Comparison of ENCODE assay signal across 12 cellular contexts in the genomic region with DNA sequence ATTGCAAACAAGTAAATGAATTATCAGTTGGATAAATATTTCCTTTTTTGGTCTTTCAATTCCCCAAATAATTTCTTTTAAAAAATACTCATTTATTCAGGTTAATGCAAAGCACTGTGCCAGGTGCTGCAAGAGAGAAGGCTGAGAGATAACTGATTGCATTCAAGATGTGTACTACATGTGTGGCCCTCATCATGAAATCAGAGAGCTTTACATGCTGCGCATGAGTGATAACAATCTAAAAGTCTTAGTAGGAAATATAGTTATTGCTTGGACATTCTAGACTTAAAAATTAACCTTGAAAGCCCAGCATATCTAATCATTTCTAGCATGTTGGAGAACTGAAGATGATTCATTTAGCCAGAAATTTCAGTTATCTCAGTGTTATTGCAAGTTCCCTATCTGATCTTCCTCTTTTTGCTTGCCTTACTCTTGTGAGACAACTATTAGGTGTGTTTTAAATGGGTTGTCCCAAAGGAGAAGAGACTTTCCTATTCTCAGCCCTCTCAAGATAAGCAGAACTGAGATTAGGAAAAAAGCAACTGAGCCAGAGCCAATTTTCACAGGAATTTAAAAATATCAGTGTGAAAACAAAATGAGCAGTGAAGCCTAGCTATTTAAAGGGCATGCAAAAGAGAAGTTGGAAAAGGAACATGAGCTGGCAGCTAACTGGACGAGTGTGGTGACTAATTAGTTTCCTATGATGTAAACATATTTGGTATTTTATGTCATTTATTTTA.
A peak's percentile ranks its signal among the peaks of the same experiment; 100 is the strongest.
DNase-seq lines count a peak whose midpoint lies in the region; ATAC-seq, FAIRE-seq and TF ChIP-seq lines count a peak whose summit lies in the region.
"Had no signal": no experiment of that assay in that cellular context is flagged by ENCODE, and none has a peak within 500 bp of the region (broad histone marks: within the 10 kb centered on the region; RNA-seq: fewer than 3 reads in every experiment).

No MANE protein-coding gene starts in this region.

- in situ Hi-C loops in KBM-7 (cut with MboI; ENCODE audit: low pct_unique_long_range_greater_than_20kb, low sequenced_read_pairs): no loop called here

- H3K4me3 ChIP-seq in AG10803 (ENCODE audit: low read length): no peak overlapping the region
- peak overlapping the region in 1 of 3 experiments; percentile 30 for H3K4me3 ChIP-seq in keratinocyte (ENCODE audit: control insufficient read depth in 2 of 3, extremely low read depth in 1 of 3, insufficient read depth in 2 of 3, low read depth in 1 of 3, low read length in 3 of 3)
- no peak overlapping the region for H3K4me3 ChIP-seq in Peyer's patch
- H3K4me3 ChIP-seq: skin epidermis had no signal

- H3K27me3 ChIP-seq in keratinocyte (ENCODE audit: control insufficient read depth, extremely low read depth, insufficient read depth, low read length): no peaks in the 10 kb centered on the region
- H3K27me3 ChIP-seq in Peyer's patch: no peaks in the 10 kb centered on the region

- no peak overlapping the region for H3K27ac ChIP-seq in keratinocyte (ENCODE audit: control insufficient read depth, insufficient read depth, low read length)
- no peak overlapping the region for H3K27ac ChIP-seq in Peyer's patch
- H3K27ac ChIP-seq: VCaP had no signal

- dilution Hi-C loops in keratinocyte (cut with MboI; ENCODE audit: extremely low pct_ligation_motif_present, low sequenced_read_pairs): no loop called here

- H3K9me3 ChIP-seq in keratinocyte (ENCODE audit: control insufficient read depth, low read depth, low read length) (no peaks in the 10 kb centered on the region), Peyer's patch (no peaks in the 10 kb centered on the region)

- no peaks in the 10 kb centered on the region for H3K36me3 ChIP-seq in keratinocyte (ENCODE audit: control insufficient read depth in 2 of 2, extremely low read depth in 1 of 2, insufficient read depth in 2 of 2, low read length in 2 of 2)
- no peaks in the 10 kb centered on the region for H3K36me3 ChIP-seq in Peyer's patch

- POLR2A ChIA-PET in T-cell (lab: Charles Lee): no interaction called here

- peaks cover 72% of the 10 kb centered on the region for H3K79me2 ChIP-seq in keratinocyte (ENCODE audit: control insufficient read depth, insufficient read depth, low read length)

- H3K4me3 Mint-ChIP-seq in brain: peak overlapping the region in 1 of 5 experiments; percentile 20
- no peak overlapping the region for H3K4me3 Mint-ChIP-seq in T-cell

- H2AFZ ChIP-seq in keratinocyte (ENCODE audit: control insufficient read depth, low read length): no peak overlapping the region

- H3K4me1 Mint-ChIP-seq in brain (peaks cover 56% of the 10 kb centered on the region), T-cell (peaks cover 0 to 2% (median 0%) of the 10 kb centered on the region in 3 donors)

- no peaks in the 10 kb centered on the region for H3K9me1 ChIP-seq in keratinocyte (ENCODE audit: control insufficient read depth, extremely low read depth, insufficient read depth, low read length)

- H3K4me1 ChIP-seq in keratinocyte (ENCODE audit: control insufficient read depth, extremely low read depth, insufficient read depth, low read length) (peaks cover 13% of the 10 kb centered on the region), Peyer's patch (peaks cover 0 to 4% (median 0%) of the 10 kb centered on the region in 4 donors)

- no peak for FAIRE-seq in keratinocyte (lab: Jason Lieb, UNC)
- FAIRE-seq: GM18507 had no signal

- H3K27ac Mint-ChIP-seq in brain (peak overlapping the region in 3 of 5 experiments; percentile 6 to 81 (median 69)), T-cell (no peak overlapping the region)

- no peak overlapping the region for H3K9ac ChIP-seq in keratinocyte (ENCODE audit: control insufficient read depth, extremely low read depth, insufficient read depth, low read length)

- H3K36me3 Mint-ChIP-seq in brain (peaks cover 9% of the 10 kb centered on the region), T-cell (no peaks in the 10 kb centered on the region)

- DNase-seq in AG10803 (ENCODE audit: low read depth): peak; percentile 56
- DNase-seq in KBM-7: peak; percentile 82
- DNase-seq in keratinocyte (ENCODE audit: low read depth, low spot score): no peak
- no peak for DNase-seq in T-cell
- no peak for DNase-seq in Peyer's patch
- DNase-seq in GDM1 (lab: John Stamatoyannopoulos, UW): no peak
- DNase-seq: NCI-H187 had no signal

- H4K20me1 ChIP-seq in keratinocyte (ENCODE audit: control insufficient read depth, extremely low read depth, insufficient read depth, low read length): no peaks in the 10 kb centered on the region

- no peak for TF ChIP-seq POLR2A in Peyer's patch (IDR thresholded peaks at IDR 0.05)

- peaks cover 0 to 4% (median 0%) of the 10 kb centered on the region in 5 experiments for H3K9me3 Mint-ChIP-seq in brain
- no peaks in the 10 kb centered on the region for H3K9me3 Mint-ChIP-seq in T-cell

- TF ChIP-seq CTCF in AG10803 (conservative IDR thresholded peaks at IDR 0.05; ENCODE audit: low read length): no peak
- no peak for TF ChIP-seq CTCF in brain (conservative IDR thresholded peaks at IDR 0.05)
- no peak for TF ChIP-seq CTCF in keratinocyte (optimal IDR thresholded peaks at IDR 0.05 in 1 of 3, IDR thresholded peaks at IDR 0.05 in 1 of 3, conservative IDR thresholded peaks at IDR 0.05 in 1 of 3; ENCODE audit: extremely low read depth in 1 of 3, insufficient read depth in 2 of 3, low read length in 3 of 3)
- TF ChIP-seq CTCF in Peyer's patch (IDR thresholded peaks at IDR 0.05): no peak

- ATAC-seq in T-cell (replicated peaks in 1 of 4) (no peak), HG03571 (IDR thresholded peaks at IDR 0.05; ENCODE audit: unreplicated experiment) (no peak)

- CTCF ChIA-PET in T-cell (lab: Charles Lee): no interaction called here

- H3K27me3 Mint-ChIP-seq in brain (no peaks in the 10 kb centered on the region), T-cell (peaks cover 0 to 4% of the 10 kb centered on the region in 2 donors)

- peak overlapping the region; percentile 42 for H3K4me2 ChIP-seq in keratinocyte (ENCODE audit: control insufficient read depth, extremely low read depth, insufficient read depth, low read depth, low read length)

Comparison
In these comparisons a context has a peak if more than half of its experiments do, and no peak if none do; other contexts are left out.
1. DNase-seq: peak in AG10803 (single experiment) and KBM-7 (single experiment); none in keratinocyte (single experiment), T-cell (0 of 34), Peyer's patch (0 of 3) and GDM1 (single experiment).
2. H3K27ac Mint-ChIP-seq: peak in brain (3 of 5); none in T-cell (0 of 2).